ENCODE assay signal across 18 cellular contexts in the genomic region with DNA sequence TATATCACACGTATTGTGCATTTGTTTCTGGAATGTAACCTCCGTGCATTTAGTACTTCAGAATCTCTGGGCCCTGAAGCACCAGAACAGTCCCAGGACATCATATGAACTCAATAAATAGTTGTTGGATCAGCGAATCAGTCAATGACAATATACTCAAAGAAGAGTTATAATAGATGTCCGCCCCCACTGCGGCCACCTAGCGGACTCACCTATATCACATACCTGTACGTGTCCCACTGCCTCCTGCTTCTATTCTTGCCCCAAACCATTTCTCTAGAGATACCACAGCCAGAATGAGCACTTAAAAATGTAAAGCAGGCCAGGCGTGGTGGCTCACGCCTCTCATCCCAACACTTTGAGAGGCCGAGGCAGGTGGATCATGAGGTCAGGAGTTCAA.
DNase-seq lines count a peak whose midpoint lies in the region; ATAC-seq, FAIRE-seq and TF ChIP-seq lines count a peak whose summit lies in the region.
"Had no signal": no experiment of that assay in that cellular context is flagged by ENCODE, and none has a peak within 500 bp of the region (broad histone marks: within the 10 kb centered on the region; RNA-seq: fewer than 3 reads in every experiment).

No MANE protein-coding gene starts in this region.

- no peak for TF ChIP-seq EP300 in HepG2 (IDR thresholded peaks at IDR 0.05; ENCODE audit: low read depth in 2 of 2, low read length in 2 of 2)
- no peak for TF ChIP-seq EP300 in HepG2 (CRISPR knock-in tag; IDR thresholded peaks at IDR 0.05; ENCODE audit: borderline replicate concordance)

- H3K9me3 ChIP-seq in HepG2 (ENCODE audit: low read length), result no peaks in the 10 kb centered on the region
- H3K9me3 ChIP-seq in right lobe of liver, result no peaks in the 10 kb centered on the region
- H3K9me3 ChIP-seq in OCI-LY7 (ENCODE audit: low read length), result no peaks in the 10 kb centered on the region
- no peaks in the 10 kb centered on the region for H3K9me3 ChIP-seq in thyroid gland
- H3K9me3 ChIP-seq: breast epithelium, heart left ventricle, left lung, mucosa of descending colon, testis had no signal

- H3K4me2 ChIP-seq in HepG2 (ENCODE audit: low read depth, low read length) (peak overlapping the region; percentile 53), OCI-LY7 (ENCODE audit: low read length) (peak overlapping the region; percentile 31; the same call in 1 of the 2 replicates)

- H4K20me1 ChIP-seq in HepG2 (ENCODE audit: insufficient read depth, low read length), result no peaks in the 10 kb centered on the region
- no peaks in the 10 kb centered on the region for H4K20me1 ChIP-seq in OCI-LY7 (ENCODE audit: insufficient read depth, low read length)

- WGBS in HepG2 (ENCODE audit: low lambda C conversion rate), result 96% methylated on average over 10 of the region's 10 CpGs
- 76% methylated on average over 9 of the region's 10 CpGs for WGBS in right lobe of liver (ENCODE audit: insufficient coverage, low coverage, low lambda C conversion rate, missing lambda C conversion rate)
- 62 to 70% methylated on average over 10 of the region's 10 CpGs for WGBS in thyroid gland, 2 donors

- TF ChIP-seq POLR2A in HepG2 (IDR thresholded peaks at IDR 0.05; ENCODE audit: insufficient read depth in 1 of 2, low read depth in 2 of 2, low read length in 2 of 2) (no peak), right lobe of liver (IDR thresholded peaks at IDR 0.05) (no peak), thyroid gland (IDR thresholded peaks at IDR 0.05) (no peak)

- no peak for DNase-seq in HepG2 (ENCODE audit: low spot score)
- no peak for DNase-seq in right lobe of liver
- no peak for DNase-seq in OCI-LY7 (ENCODE audit: low spot score)
- DNase-seq in thyroid gland, result peak in 1 of 2 donors; percentile 11
- DNase-seq in NCI-H2081 (lab: John Stamatoyannopoulos, UW), result no peak
- no peak for DNase-seq in NCI-H1105 (lab: John Stamatoyannopoulos, UW)
- no peak for DNase-seq in occipital lobe (lab: John Stamatoyannopoulos, UW)
- DNase-seq: activated B cell treated with CpG ODN at 0.5 μM for 24 hours; activated CD4-positive, alpha-beta memory T cell treated with anti-CD3 and anti-CD28 coated beads for 36 hours; activated effector memory CD4-positive, alpha-beta T cell treated with anti-CD3 and anti-CD28 coated beads, Interleukin-2, amount 50 U/mL, for 16 hours had no signal

- H3K79me2 ChIP-seq in HepG2 (ENCODE audit: insufficient read depth, low read length), result no peaks in the 10 kb centered on the region
- no peaks in the 10 kb centered on the region for H3K79me2 ChIP-seq in OCI-LY7 (ENCODE audit: insufficient read depth, low read depth, low read length)

- in situ Hi-C loops in HepG2 (cut with HindIII; ENCODE audit: extremely low pct_ligation_motif_present, low pct_unique_long_range_greater_than_20kb), result loop anchor here (5.0 kb wide), 1 partner anchor 103 kb away; no protein-coding TSS in a partner anchor

- no peaks in the 10 kb centered on the region for H3K9me2 ChIP-seq in OCI-LY7 (ENCODE audit: insufficient read depth, low read length)

- POLR2A ChIA-PET in HepG2 (lab: Yijun Ruan, JAX), result interaction anchor here (0.6 to 2.1 kb wide), 6 partner anchors 74 to 383 kb away, joined by 3 to 10 read pairs (median 6); a partner anchor contains a TSS
- POLR2A ChIA-PET in OCI-LY7 (lab: Charles Lee), result interaction anchor here (0.7 kb wide), 1 partner anchor 10 kb away, joined by 3 read pairs; no protein-coding TSS in a partner anchor

- H3K9ac ChIP-seq in HepG2 (ENCODE audit: insufficient read depth, low read depth, low read length), result no peak overlapping the region

- H2AFZ ChIP-seq in HepG2 (ENCODE audit: low read length) (no peak overlapping the region), OCI-LY7 (ENCODE audit: low read length) (no peak overlapping the region)

- TF ChIP-seq CTCF in HepG2 (CRISPR knock-in tag; IDR thresholded peaks at IDR 0.05), result no peak
- no peak for TF ChIP-seq CTCF in right lobe of liver (IDR thresholded peaks at IDR 0.05)
- no peak for TF ChIP-seq CTCF in OCI-LY7 (conservative IDR thresholded peaks at IDR 0.05; ENCODE audit: low read length)
- no peak for TF ChIP-seq CTCF in thyroid gland (IDR thresholded peaks at IDR 0.05)

- CTCF ChIA-PET in HepG2 (lab: Yijun Ruan, JAX; ENCODE audit: low intra/inter-chr PET ratio, low total read pairs), result interaction anchor here (1.5 to 4.3 kb wide), 4 partner anchors 73 to 119 kb away, joined by 4 to 112 read pairs (median 25); a partner anchor contains a TSS
- CTCF ChIA-PET in OCI-LY7 (lab: Charles Lee; ENCODE audit: unreplicated experiment), result no interaction called here

- ATAC-seq in HepG2 (peak; percentile 4; the same call in 1 of the 3 replicates), right lobe of liver (no peak), HG03103 (IDR thresholded peaks at IDR 0.05; ENCODE audit: low read depth, unreplicated experiment) (peak; percentile 5)

- H3K4me1 ChIP-seq in HepG2 (ENCODE audit: insufficient read depth, low read length), result peaks cover 38% of the 10 kb centered on the region
- H3K4me1 ChIP-seq in right lobe of liver, result peaks cover 0 to 11% (median 5%) of the 10 kb centered on the region in 4 donors
- peaks cover 7% of the 10 kb centered on the region for H3K4me1 ChIP-seq in OCI-LY7 (ENCODE audit: insufficient read depth, low read length, poor library complexity, severe bottlenecking)
- peaks cover 3 to 10% of the 10 kb centered on the region in 2 donors for H3K4me1 ChIP-seq in thyroid gland
- H3K4me1 ChIP-seq: breast epithelium, testis had no signal

- H3K27me3 ChIP-seq in HepG2 (ENCODE audit: control insufficient read depth in 1 of 2, insufficient read depth in 2 of 2, low read length in 2 of 2) (no peaks in the 10 kb centered on the region), right lobe of liver (no peaks in the 10 kb centered on the region), thyroid gland (no peaks in the 10 kb centered on the region)
- H3K27me3 ChIP-seq: breast epithelium, left lung, testis had no signal

- no peak for FAIRE-seq in HepG2 (lab: Jason Lieb, UNC)
- FAIRE-seq: A204.1 had no signal

- no peak for TF ChIP-seq RAD21 in HepG2 (CRISPR knock-in tag; IDR thresholded peaks at IDR 0.05)

- H3K36me3 ChIP-seq in HepG2 (replicated peaks in 1 of 2; ENCODE audit: control insufficient read depth in 1 of 2, insufficient read depth in 2 of 2, low read length in 2 of 2), result peaks cover 14 to 29% of the 10 kb centered on the region in 2 experiments
- no peaks in the 10 kb centered on the region for H3K36me3 ChIP-seq in right lobe of liver
- no peaks in the 10 kb centered on the region for H3K36me3 ChIP-seq in OCI-LY7 (ENCODE audit: insufficient read depth, low read length)
- no peaks in the 10 kb centered on the region for H3K36me3 ChIP-seq in thyroid gland
- H3K36me3 ChIP-seq: breast epithelium, heart left ventricle, left lung had no signal

- no peak overlapping the region for H3K4me3 ChIP-seq in HepG2 (replicated peaks in 1 of 3; ENCODE audit: insufficient read depth in 1 of 3, low read depth in 2 of 3, low read length in 3 of 3)
- H3K4me3 ChIP-seq in right lobe of liver, result no peak overlapping the region
- H3K4me3 ChIP-seq in OCI-LY7 (ENCODE audit: low read depth, low read length, poor library complexity, severe bottlenecking), result no peak overlapping the region
- no peak overlapping the region for H3K4me3 ChIP-seq in thyroid gland (replicated peaks in 1 of 3)
- H3K4me3 ChIP-seq: left lung, mucosa of descending colon, testis had no signal

- H3K27ac ChIP-seq in HepG2 (ENCODE audit: extremely low read length, insufficient read depth, low read length) (peak overlapping the region; percentile 43), right lobe of liver (no peak overlapping the region), OCI-LY7 (ENCODE audit: low read depth, low read length, poor library complexity, severe bottlenecking) (no peak overlapping the region), thyroid gland (peak overlapping the region; percentile 7 to 10 (median 8))
- H3K27ac ChIP-seq: breast epithelium, coronary artery, heart left ventricle, left lung, testis had no signal

- no TSS peak for BruUV-seq in HepG2 (replicated peaks; lab: Mats Ljungman, UMichigan)
- BruUV-seq in OCI-LY7 (replicated peaks; lab: Mats Ljungman, UMichigan), result no TSS peak

- intact Hi-C loops in HepG2 (cut with micrococcal nuclease; ENCODE audit: unreplicated experiment) (loop anchor here (5.0 to 10.0 kb wide), 3 partner anchors 38 to 788 kb away; a partner anchor contains a TSS), right lobe of liver (cut with DNase I) (no loop called here), OCI-LY7 (cut with micrococcal nuclease; ENCODE audit: unreplicated experiment) (loop anchor here (10.0 kb wide), 1 partner anchor 301 kb away; no protein-coding TSS in a partner anchor), thyroid gland (cut with DNase I) (loop anchor here (5.0 kb wide), 1 partner anchor 113 kb away; no protein-coding TSS in a partner anchor)

TF ChIP-seq in HepG2, 621 proteins besides CTCF, POLR2A, EP300 and RAD21 (continues in another document):
- TF ChIP-seq ELF4 (CRISPR knock-in tag; IDR thresholded peaks at IDR 0.05; ENCODE audit: borderline replicate concordance), result 0 out of 2 replicates have a peak, but pooled peaks have one; percentile 11
- no peak for TF ChIP-seq IRX3 (CRISPR knock-in tag; IDR thresholded peaks at IDR 0.05; ENCODE audit: borderline replicate concordance, low read depth)
- TF ChIP-seq ZNF720 (CRISPR knock-in tag; IDR thresholded peaks at IDR 0.05), result no peak
- TF ChIP-seq FOXK1 (CRISPR knock-in tag; IDR thresholded peaks at IDR 0.05; ENCODE audit: borderline replicate concordance, low read depth), result no peak
- no peak for TF ChIP-seq SRSF1 (optimal IDR thresholded peaks at IDR 0.05; ENCODE audit: low read depth, low read length)
- no peak for TF ChIP-seq CEBPB (IDR thresholded peaks at IDR 0.05; ENCODE audit: borderline replicate concordance, low read depth, low read length)
- TF ChIP-seq ZNF207 (IDR thresholded peaks at IDR 0.05; ENCODE audit: borderline replicate concordance), result no peak
- TF ChIP-seq KLF12 (CRISPR knock-in tag; IDR thresholded peaks at IDR 0.05; ENCODE audit: borderline replicate concordance), result no peak
- TF ChIP-seq NCOA2 (CRISPR knock-in tag; IDR thresholded peaks at IDR 0.05), result 0 out of 2 replicates have a peak, but pooled peaks have one; percentile 1
- TF ChIP-seq HOXA3 (CRISPR knock-in tag; IDR thresholded peaks at IDR 0.05), result 0 out of 2 replicates have a peak, but pooled peaks have one; percentile 2
- no peak for TF ChIP-seq ZNF296 (CRISPR knock-in tag; conservative IDR thresholded peaks at IDR 0.05)
- TF ChIP-seq FLYWCH1 (CRISPR knock-in tag; IDR thresholded peaks at IDR 0.05), result no peak
- no peak for TF ChIP-seq SOX5 (CRISPR knock-in tag; IDR thresholded peaks at IDR 0.05; ENCODE audit: borderline replicate concordance)
- TF ChIP-seq TMF1 (CRISPR knock-in tag; IDR thresholded peaks at IDR 0.05; ENCODE audit: low read depth), result no peak
- TF ChIP-seq SMAD9 (CRISPR knock-in tag; IDR thresholded peaks at IDR 0.05), result no peak

Comparison
In these comparisons a context has a peak if more than half of its experiments do, and no peak if none do; other contexts are left out.
1. ATAC-seq: peak in HepG2 (single experiment) and HG03103 (single experiment); none in right lobe of liver (0 of 4).
2. H3K27ac ChIP-seq: peak in HepG2 (single experiment) and thyroid gland (3 of 3); none in right lobe of liver (0 of 3) and OCI-LY7 (single experiment).
3. intact Hi-C loops: an anchor here in HepG2 (5.0 to 10.0 kb wide), OCI-LY7 (10.0 kb wide) and thyroid gland (5.0 kb wide); none called in right lobe of liver.